Comparison of ENCODE assay signal across 1 cellular context in genomic region chr6:149753238-149753637, GRCh38.
TF ChIP-seq lines count a peak whose summit lies in the region.

No MANE protein-coding gene starts in this region.

TF ChIP-seq in K562, 482 proteins besides CTCF, POLR2A, EP300 and RAD21:
- peak; percentile 28 for TF ChIP-seq RBM25 (IDR thresholded peaks at IDR 0.05; ENCODE audit: low read depth, low read length, severe bottlenecking)
